ENCODE assay signal across 8 cellular contexts in the genomic region with DNA sequence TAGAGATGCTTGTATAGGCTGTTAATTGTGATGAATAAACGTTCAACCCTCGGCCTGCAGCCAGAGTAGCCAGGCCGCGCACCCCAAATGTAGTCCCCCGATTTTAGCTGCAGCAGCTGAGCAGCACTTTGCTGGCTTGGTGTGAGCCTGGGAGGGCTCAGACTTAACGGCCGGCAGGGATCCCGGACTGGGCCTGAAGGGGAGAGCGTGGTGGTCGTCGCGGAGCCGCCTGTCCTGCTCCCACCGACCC. TPM values are rescaled to one million over a fixed set of nuclear protein-coding genes. Genes with fewer than 3 reads are reported as not detected.
A peak's percentile ranks its signal among the peaks of the same experiment; 100 is the strongest.
DNase-seq lines count a peak whose midpoint lies in the region; ATAC-seq and TF ChIP-seq lines count a peak whose summit lies in the region.

No MANE protein-coding gene starts in this region.

- intact Hi-C loops in CD4-positive, alpha-beta T cell (cut with DNase I, micrococcal nuclease): loop anchor here in 1 of 2 experiments (5.0 kb wide), 1 partner anchor 37 kb away; no protein-coding TSS in a partner anchor

- peak overlapping the region; percentile 92 for H3K4me2 ChIP-seq in osteoblast (ENCODE audit: insufficient read depth, low read length)

- no peak for TF ChIP-seq POLR2A in Peyer's patch (IDR thresholded peaks at IDR 0.05)

- H2AFZ ChIP-seq in osteoblast (ENCODE audit: low read length): peak overlapping the region; percentile 66

- DNase-seq in CD4-positive, alpha-beta T cell: no peak
- DNase-seq in Peyer's patch: no peak
- no peak for DNase-seq in epithelial cell of prostate (ENCODE audit: low read depth, low spot score)
- no peak for DNase-seq in osteoblast (ENCODE audit: insufficient read length, low spot score, missing footprints)
- DNase-seq in DMS53 (lab: John Stamatoyannopoulos, UW): no peak
- DNase-seq in NCI-H2107 treated with DMSO at 0.1 percent for 48 hours (lab: John Stamatoyannopoulos, UW; ENCODE audit: unreplicated experiment): no peak
- no peak for DNase-seq in HCEC 1CT

- H3K27me3 Mint-ChIP-seq in CD4-positive, alpha-beta T cell: peaks cover 8% of the 10 kb centered on the region

- H3K36me3 Mint-ChIP-seq in CD4-positive, alpha-beta T cell (ENCODE audit: low read depth): peaks cover 44% of the 10 kb centered on the region

- H3K36me3 ChIP-seq in Peyer's patch (peaks cover 0 to 46% (median 0%) of the 10 kb centered on the region in 3 donors), osteoblast (ENCODE audit: insufficient read depth, low read length) (peaks cover 43% of the 10 kb centered on the region)

- no peaks in the 10 kb centered on the region for H3K9me3 Mint-ChIP-seq in CD4-positive, alpha-beta T cell

- peaks cover 34% of the 10 kb centered on the region for H3K4me1 Mint-ChIP-seq in CD4-positive, alpha-beta T cell (ENCODE audit: low read depth)

- TF ChIP-seq CTCF in CD4-positive, alpha-beta T cell (IDR thresholded peaks at IDR 0.05): no peak
- no peak for TF ChIP-seq CTCF in Peyer's patch (IDR thresholded peaks at IDR 0.05)
- TF ChIP-seq CTCF in osteoblast (IDR thresholded peaks at IDR 0.05; ENCODE audit: extremely low read depth, low read depth, low read length): no peak

- H3K4me1 ChIP-seq in Peyer's patch (peaks cover 0 to 20% (median 6%) of the 10 kb centered on the region in 4 donors), osteoblast (ENCODE audit: insufficient read depth, low read length) (peaks cover 14% of the 10 kb centered on the region)

- H3K4me3 ChIP-seq in Peyer's patch (peak overlapping the region; percentile 64 to 92 (median 70)), osteoblast (ENCODE audit: insufficient read depth, low read length) (peak overlapping the region; percentile 89)

- ATAC-seq in CD4-positive, alpha-beta T cell (ENCODE audit: poor library complexity): no peak
- ATAC-seq in GM19328 (IDR thresholded peaks at IDR 0.05; ENCODE audit: unreplicated experiment): no peak

- no peak overlapping the region for H3K27ac ChIP-seq in CD4-positive, alpha-beta T cell (ENCODE audit: low read depth, low read length)
- H3K27ac ChIP-seq in Peyer's patch (peak overlapping the region; percentile 67 to 87 (median 74)), epithelial cell of prostate (peak overlapping the region; percentile 78), osteoblast (ENCODE audit: low read depth, low read length) (peak overlapping the region; percentile 74)

- no peak overlapping the region for H3K27ac Mint-ChIP-seq in CD4-positive, alpha-beta T cell

- no peaks in the 10 kb centered on the region for H3K79me2 ChIP-seq in osteoblast (ENCODE audit: insufficient read depth, low read length)

- H3K9me3 ChIP-seq in CD4-positive, alpha-beta T cell (ENCODE audit: control insufficient read depth, low read length): no peaks in the 10 kb centered on the region
- no peaks in the 10 kb centered on the region for H3K9me3 ChIP-seq in Peyer's patch
- no peaks in the 10 kb centered on the region for H3K9me3 ChIP-seq in osteoblast (ENCODE audit: low read depth, low read length)

- H3K4me3 Mint-ChIP-seq in CD4-positive, alpha-beta T cell: peak overlapping the region; percentile 92

- CTCF ChIA-PET in CD4-positive, alpha-beta T cell (lab: Charles Lee): interaction anchor here (1.1 to 1.5 kb wide), 2 partner anchors 39 to 127 kb away, joined by 4 to 5 read pairs; no protein-coding TSS in a partner anchor

- POLR2A ChIA-PET in CD4-positive, alpha-beta T cell (lab: Charles Lee): interaction anchor here (0.7 to 1.5 kb wide), 6 partner anchors 15 to 117 kb away, joined by 3 to 7 read pairs (median 4); a partner anchor contains a TSS

- peaks cover 3% of the 10 kb centered on the region for H4K20me1 ChIP-seq in osteoblast (ENCODE audit: insufficient read depth, low read length)

- no peaks in the 10 kb centered on the region for H3K27me3 ChIP-seq in CD4-positive, alpha-beta T cell (ENCODE audit: control insufficient read depth, insufficient read depth, low read length)
- H3K27me3 ChIP-seq in Peyer's patch (no peaks in the 10 kb centered on the region), osteoblast (ENCODE audit: insufficient read depth, low read length) (no peaks in the 10 kb centered on the region)

RNA-seq across cellular contexts. Expression of a gene that starts 11.9 kb away (rescaled TPM):
- 1 to 10 TPM; 1.6 to 1.7 TPM for total RNA-seq in CD4-positive, alpha-beta T cell
- total RNA-seq in Peyer's patch: 10 to 100 TPM; 10.9 to 28.7 (median 19.0) TPM
- total RNA-seq in osteoblast: 15.3 and 16.3 TPM in 2 replicates

RNA-seq across cellular contexts. Expression of a gene that starts 12.9 kb away (rescaled TPM):
- 10 to 100 TPM; 63.0 to 65.2 TPM for total RNA-seq in CD4-positive, alpha-beta T cell
- 100 to 1,000 TPM in 1 of 4 donors, 10 to 100 TPM in 3; 45.0 to 115 (median 73.0) TPM for total RNA-seq in Peyer's patch
- total RNA-seq in osteoblast: 63.1 and 88.3 TPM in 2 replicates

RNA-seq across cellular contexts. Expression of a gene that starts 13.2 kb away (rescaled TPM):
- total RNA-seq in CD4-positive, alpha-beta T cell: 1 to 10 TPM; 1.7 to 2.2 TPM
- total RNA-seq in Peyer's patch (10 to 100 TPM in 1 of 4 donors, 1 to 10 TPM in 3; 2.9 to 17.3 (median 4.2) TPM), osteoblast (2.4 and 2.9 TPM in 2 replicates)

RNA-seq across cellular contexts. Expression of a gene that starts 26.8 kb away (rescaled TPM):
- 10 to 100 TPM; 24.8 to 25.2 TPM for total RNA-seq in CD4-positive, alpha-beta T cell
- total RNA-seq in Peyer's patch (10 to 100 TPM; 38.9 to 94.1 (median 57.7) TPM), osteoblast (20.3 and 25.0 TPM in 2 replicates)
